3 cellular contexts compared by ENCODE assay signal in genomic region chr12:26152507-26153102, GRCh38.
TF ChIP-seq lines count a peak whose summit lies in the region.

No MANE protein-coding gene starts in this region.

TF ChIP-seq in HCT116, 20 proteins besides CTCF, POLR2A, EP300 and RAD21:
- TF ChIP-seq ATF3 (IDR thresholded peaks at IDR 0.05), result no peak
- no peak for TF ChIP-seq MAX (IDR thresholded peaks at IDR 0.05)
- no peak for TF ChIP-seq EZH2phosphoT487 (IDR thresholded peaks at IDR 0.05; ENCODE audit: borderline replicate concordance)
- TF ChIP-seq TCF7L2 (IDR thresholded peaks at IDR 0.05; ENCODE audit: borderline replicate concordance, extremely low read depth, insufficient read depth, insufficient read length), result no peak
- TF ChIP-seq REST (IDR thresholded peaks at IDR 0.05; ENCODE audit: low read depth), result no peak
- no peak for TF ChIP-seq CEBPB (IDR thresholded peaks at IDR 0.05; ENCODE audit: low read depth)
- no peak for TF ChIP-seq SP1 (IDR thresholded peaks at IDR 0.05; ENCODE audit: low read depth)
- no peak for TF ChIP-seq POLR2AphosphoS5 (IDR thresholded peaks at IDR 0.05; ENCODE audit: low read depth, low read length)
- TF ChIP-seq SRF (IDR thresholded peaks at IDR 0.05; ENCODE audit: low read depth), result no peak
- TF ChIP-seq ZBTB33 (IDR thresholded peaks at IDR 0.05; ENCODE audit: extremely low read depth, insufficient replicate concordance, low read length), result no peak
- no peak for TF ChIP-seq ZNF274 (IDR thresholded peaks at IDR 0.05; ENCODE audit: low read depth, low read length)
- no peak for TF ChIP-seq ELF1 (IDR thresholded peaks at IDR 0.05; ENCODE audit: borderline replicate concordance, low read depth)

TF ChIP-seq in SK-N-SH, 30 proteins besides CTCF, POLR2A, EP300 and RAD21 (continued from another document):
- TF ChIP-seq RFX5 (IDR thresholded peaks at IDR 0.05; ENCODE audit: low read length), result no peak
- TF ChIP-seq JUND (IDR thresholded peaks at IDR 0.05), result 0 out of 2 replicates have a peak, but pooled peaks have one; percentile 6
- peak; percentile 41; the same call in 1 of the 2 replicates for TF ChIP-seq PBX3 (IDR thresholded peaks at IDR 0.05)
TF ChIP-seq in SK-N-SH: peak in this region for 3.

TF ChIP-seq in GM12891, 5 proteins besides CTCF, POLR2A, EP300 and RAD21:
- no peak for TF ChIP-seq POLR2AphosphoS5 (IDR thresholded peaks at IDR 0.05; ENCODE audit: low read depth, low read length)
